ENCODE assay signal across 9 cellular contexts in the genomic region with DNA sequence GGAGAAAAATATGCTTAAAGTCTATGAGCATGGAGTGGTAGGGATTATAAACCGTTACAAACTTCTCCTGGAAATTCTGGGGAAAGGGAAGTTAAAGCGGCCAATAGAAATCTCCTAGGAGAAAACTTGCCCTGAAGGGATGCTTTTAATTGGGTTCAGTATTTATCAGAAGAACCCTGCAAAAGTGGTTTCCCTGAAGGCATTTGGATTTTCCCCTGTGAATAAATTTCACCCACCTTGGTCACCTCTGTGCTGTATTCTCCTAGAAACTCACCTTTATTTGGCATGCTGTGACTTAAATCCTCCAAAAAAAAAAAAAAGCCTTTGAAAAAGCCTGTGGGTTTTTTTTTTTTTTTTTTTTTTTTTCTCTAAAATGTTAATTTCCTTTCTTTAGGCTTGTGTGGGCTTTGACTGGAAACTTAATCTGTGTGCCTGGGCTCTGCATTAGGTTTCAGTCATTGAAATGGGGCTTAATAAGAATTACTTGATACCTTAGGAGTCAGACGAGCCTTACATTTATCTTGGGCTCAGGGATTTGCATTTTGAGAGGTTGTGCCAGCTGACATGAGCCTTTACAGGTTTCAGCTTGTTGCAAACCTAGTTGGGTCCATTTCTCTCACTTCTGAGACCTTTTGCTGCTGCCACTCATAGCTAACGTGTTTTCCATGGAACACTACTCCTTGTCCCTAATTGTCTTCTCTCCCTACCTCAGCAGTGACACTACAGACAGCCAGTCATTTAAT. TPM values are rescaled to one million over a fixed set of nuclear protein-coding genes. Genes with fewer than 3 reads are reported as not detected.
DNase-seq lines count a peak whose midpoint lies in the region; ATAC-seq and TF ChIP-seq lines count a peak whose summit lies in the region.
"Had no signal": no experiment of that assay in that cellular context is flagged by ENCODE, and none has a peak within 500 bp of the region (broad histone marks: within the 10 kb centered on the region; RNA-seq: fewer than 3 reads in every experiment).

No MANE protein-coding gene starts in this region.

- no peak overlapping the region for H3K4ac ChIP-seq in mesenchymal stem cell (ENCODE audit: low read depth in 1 of 2, low read length in 2 of 2)

- no peak overlapping the region for H3K4me2 ChIP-seq in mesenchymal stem cell (ENCODE audit: low read length, poor library complexity, severe bottlenecking)

- H3K14ac ChIP-seq in mesenchymal stem cell (ENCODE audit: low read length in 2 of 2) = no peak overlapping the region

- peak overlapping the region; percentile 59 for H3K4me3 Mint-ChIP-seq in activated naive CD8-positive, alpha-beta T cell treated with anti-CD3 and anti-CD28 coated beads, Interleukin-2, amount 10 ng/mL, durations not matched to agents 7 days and 5 days

- peaks cover 0 to 3% (median 0%) of the 10 kb centered on the region in 11 donors for H3K9me3 ChIP-seq in heart right ventricle
- H3K9me3 ChIP-seq in mesenchymal stem cell (ENCODE audit: control insufficient read depth, low read length) = no peaks in the 10 kb centered on the region
- no peaks in the 10 kb centered on the region for H3K9me3 ChIP-seq in uterus
- H3K9me3 ChIP-seq: tibial artery had no signal

- no peak overlapping the region for H2BK12ac ChIP-seq in mesenchymal stem cell (ENCODE audit: low read length in 2 of 2)

- H3K18ac ChIP-seq in mesenchymal stem cell (ENCODE audit: low read depth in 1 of 2, low read length in 2 of 2) = peak overlapping the region; percentile 6 to 55

- peaks cover 9% of the 10 kb centered on the region for H3K79me1 ChIP-seq in mesenchymal stem cell (replicated peaks; ENCODE audit: low read length, poor library complexity, severe bottlenecking)

- H3K23ac ChIP-seq in mesenchymal stem cell (ENCODE audit: low read length in 2 of 2) = no peak overlapping the region

- ATAC-seq in heart right ventricle = no peak
- no peak for ATAC-seq in activated naive CD8-positive, alpha-beta T cell treated with anti-CD3 and anti-CD28 coated beads, Interleukin-2, amount 10 ng/mL, durations not matched to agents 7 days and 5 days (ENCODE audit: low read depth)

- H3K27me3 Mint-ChIP-seq in activated naive CD8-positive, alpha-beta T cell treated with anti-CD3 and anti-CD28 coated beads, Interleukin-2, amount 10 ng/mL, durations not matched to agents 7 days and 5 days = no peaks in the 10 kb centered on the region

- peaks cover 87% of the 10 kb centered on the region for H3K4me1 Mint-ChIP-seq in activated naive CD8-positive, alpha-beta T cell treated with anti-CD3 and anti-CD28 coated beads, Interleukin-2, amount 10 ng/mL, durations not matched to agents 7 days and 5 days

- H3K27me3 ChIP-seq in heart right ventricle (no peaks in the 10 kb centered on the region), mesenchymal stem cell (ENCODE audit: control insufficient read depth in 1 of 2, insufficient read depth in 1 of 2, low read length in 2 of 2) (no peaks in the 10 kb centered on the region), uterus (no peaks in the 10 kb centered on the region)
- H3K27me3 ChIP-seq: tibial artery had no signal

- no peak overlapping the region for H4K91ac ChIP-seq in mesenchymal stem cell (ENCODE audit: low read length)

- TF ChIP-seq CTCF in heart right ventricle (IDR thresholded peaks at IDR 0.05) = no peak
- no peak for TF ChIP-seq CTCF in uterus (IDR thresholded peaks at IDR 0.05)

- 40 to 54% methylated on average over 4 of the region's 4 CpGs for WGBS in heart right ventricle, 2 donors
- WGBS in mesenchymal stem cell = 85% methylated on average over 4 of the region's 4 CpGs

- H3K4me1 ChIP-seq in heart right ventricle (peaks cover 25 to 100% (median 98%) of the 10 kb centered on the region in 9 donors), mesenchymal stem cell (ENCODE audit: control insufficient read depth, insufficient read depth, low read depth, low read length) (peaks cover 6% of the 10 kb centered on the region), uterus (peaks cover 6 to 15% of the 10 kb centered on the region in 2 donors)

- no peak overlapping the region for H2BK5ac ChIP-seq in mesenchymal stem cell (ENCODE audit: low read depth, low read length, poor library complexity, severe bottlenecking)

- H3K4me3 ChIP-seq in heart right ventricle (no peak overlapping the region), mesenchymal stem cell (ENCODE audit: insufficient read depth in 1 of 2, low read depth in 1 of 2, low read length in 2 of 2) (no peak overlapping the region), uterus (no peak overlapping the region)
- H3K4me3 ChIP-seq: tibial artery had no signal

- H4K8ac ChIP-seq in mesenchymal stem cell (ENCODE audit: low read length) = no peak overlapping the region

- no peaks in the 10 kb centered on the region for H3K9me3 Mint-ChIP-seq in activated naive CD8-positive, alpha-beta T cell treated with anti-CD3 and anti-CD28 coated beads, Interleukin-2, amount 10 ng/mL, durations not matched to agents 7 days and 5 days

- peak overlapping the region; percentile 35 for H2AK5ac ChIP-seq in mesenchymal stem cell (ENCODE audit: low read length, severe bottlenecking)

- peaks cover 34% of the 10 kb centered on the region for H3K36me3 Mint-ChIP-seq in activated naive CD8-positive, alpha-beta T cell treated with anti-CD3 and anti-CD28 coated beads, Interleukin-2, amount 10 ng/mL, durations not matched to agents 7 days and 5 days

- peak overlapping the region; percentile 41 for H2BK15ac ChIP-seq in mesenchymal stem cell (ENCODE audit: low read depth, poor library complexity, severe bottlenecking)

- DNase-seq in heart right ventricle (no peak), cardiac septum (ENCODE audit: low spot score) (no peak), mesenchymal stem cell (no peak), uterus (no peak), RPMI8226 (no peak), kidney tubule cell (ENCODE audit: low spot score) (no peak), dermis blood vessel endothelial cell (no peak)
- no peak for DNase-seq in activated naive CD8-positive, alpha-beta T cell treated with anti-CD3 and anti-CD28 coated beads, Interleukin-2, amount 10 ng/mL, durations not matched to agents 7 days and 5 days
- DNase-seq: tibial artery had no signal

- intact Hi-C loops in heart right ventricle (cut with DNase I) = loop anchor here in 4 of 10 donors (5.0 to 10.0 kb wide), 3 partner anchors 34 to 54 kb away; no protein-coding TSS in a partner anchor
- intact Hi-C loops in cardiac septum (cut with DNase I) = no loop called here
- intact Hi-C loops in uterus (cut with DNase I; ENCODE audit: low total_unique reads) = no loop called here

- H3K27ac ChIP-seq in heart right ventricle (peak overlapping the region; percentile 11 to 86 (median 66)), mesenchymal stem cell (ENCODE audit: low read length, poor library complexity, severe bottlenecking) (no peak overlapping the region), uterus (peak overlapping the region; percentile 55 to 82)

- peaks cover 0 to 64% (median 10%) of the 10 kb centered on the region in 9 donors for H3K36me3 ChIP-seq in heart right ventricle
- peaks cover 4 to 83% of the 10 kb centered on the region in 2 experiments for H3K36me3 ChIP-seq in mesenchymal stem cell (ENCODE audit: control insufficient read depth in 1 of 2, insufficient read depth in 2 of 2, low read depth in 1 of 2, low read length in 2 of 2)
- no peaks in the 10 kb centered on the region for H3K36me3 ChIP-seq in uterus

- no peak overlapping the region for H2BK120ac ChIP-seq in mesenchymal stem cell (ENCODE audit: low read depth, low read length)

- H3K27ac Mint-ChIP-seq in activated naive CD8-positive, alpha-beta T cell treated with anti-CD3 and anti-CD28 coated beads, Interleukin-2, amount 10 ng/mL, durations not matched to agents 7 days and 5 days = peak overlapping the region; percentile 89

- POLR2A ChIA-PET in activated naive CD8-positive, alpha-beta T cell treated with anti-CD3 and anti-CD28 coated beads, Interleukin-2, amount 10 ng/mL, durations not matched to agents 7 days and 5 days (lab: Charles Lee) = interaction anchor here (0.7 to 2.2 kb wide), 7 partner anchors 12 to 37 kb away, joined by 4 to 33 read pairs (median 9); a partner anchor contains a TSS

- TF ChIP-seq POLR2A in uterus (IDR thresholded peaks at IDR 0.05) = no peak

- H3K9ac ChIP-seq in mesenchymal stem cell (ENCODE audit: low read length) = no peak overlapping the region

- H2AFZ ChIP-seq in mesenchymal stem cell (ENCODE audit: low read depth, low read length) = no peak overlapping the region

RNA-seq across cellular contexts. Expression of a gene that starts 22.0 kb away (rescaled TPM):
- total RNA-seq in heart right ventricle (100 to 1,000 TPM in 5 of 10 donors, 10 to 100 TPM in 5; 71.1 to 197 (median 92.1) TPM), cardiac septum (66.7 TPM), uterus (100 to 1,000 TPM in 3 of 4 donors, 10 to 100 TPM in 1; 95.3 to 255 (median 211) TPM), dermis blood vessel endothelial cell (632 and 715 TPM in 2 replicates)
- 10 to 100 TPM; 14.6 to 81.4 TPM for polyA plus RNA-seq in heart right ventricle
- 10 to 100 TPM; 86.9 to 92.2 TPM for total RNA-seq in activated naive CD8-positive, alpha-beta T cell treated with anti-CD3 and anti-CD28 coated beads, Interleukin-2, amount 10 ng/mL, durations not matched to agents 7 days and 5 days
- polyA plus RNA-seq in mesenchymal stem cell (2013, experiment 1 of 2) = 195 TPM
- 202 TPM for polyA plus RNA-seq in mesenchymal stem cell (2013, experiment 2 of 2)
